ENCODE assay signal across 9 cellular contexts in the genomic region with DNA sequence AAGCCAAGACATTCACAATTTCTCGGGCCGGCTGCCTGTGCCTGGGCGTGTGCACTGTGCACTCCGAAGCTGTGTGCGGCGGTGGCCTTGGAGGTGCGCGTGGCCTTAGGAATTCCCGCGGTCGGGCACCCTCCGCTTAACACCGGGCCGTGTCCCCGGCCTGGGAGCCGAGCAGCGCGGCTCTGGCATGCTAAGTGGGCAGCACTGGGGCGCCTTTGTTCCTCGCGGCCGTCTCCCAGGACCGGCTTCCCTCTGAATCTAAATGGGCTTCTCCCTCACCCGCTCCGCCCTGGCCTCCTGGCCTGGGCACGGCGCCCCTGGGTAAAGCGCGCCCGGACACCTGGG. TPM values are rescaled to one million over a fixed set of nuclear protein-coding genes. Genes with fewer than 3 reads are reported as not detected.
DNase-seq lines count a peak whose midpoint lies in the region; ATAC-seq and TF ChIP-seq lines count a peak whose summit lies in the region.
"Had no signal": no experiment of that assay in that cellular context is flagged by ENCODE, and none has a peak within 500 bp of the region (broad histone marks: within the 10 kb centered on the region; RNA-seq: fewer than 3 reads in every experiment).

No MANE protein-coding gene starts in this region.

- in situ Hi-C loops in astrocyte of the spinal cord (cut with HindIII; ENCODE audit: low sequenced_read_pairs) = no loop called here

- H3K9me3 ChIP-seq in HUES64 (ENCODE audit: insufficient read depth, low read depth, low read length) = no peaks in the 10 kb centered on the region

- H3K36me3 ChIP-seq in HUES64 (ENCODE audit: insufficient read depth, low read length) = no peaks in the 10 kb centered on the region

- peak; percentile 4 for DNase-seq in astrocyte of the spinal cord (ENCODE audit: low read depth, low spot score)
- DNase-seq in iPS-NIHi7 (ENCODE audit: extremely low spot score) = peak; percentile 59
- peak in 45 of 49 donors; percentile 13 to 84 (median 70) for DNase-seq in substantia nigra (lab: John Stamatoyannopoulos, UW)
- DNase-seq in activated CD4-positive, alpha-beta T cell treated with anti-CD3 and anti-CD28 coated beads, Interleukin-2, amount 50 U/mL, for 1 hour = no peak
- no peak for DNase-seq in activated naive CD4-positive, alpha-beta T cell (lab: John Stamatoyannopoulos, UW)
- DNase-seq: activated T-cell treated with anti-CD3 and anti-CD28 coated beads, Interleukin-2, amount 50 U/mL, for 4 hours had no signal

- ATAC-seq in GM21825 (IDR thresholded peaks at IDR 0.05; ENCODE audit: unreplicated experiment) = no peak
- no peak for ATAC-seq in GM21786 (IDR thresholded peaks at IDR 0.05; ENCODE audit: unreplicated experiment)

- 2% methylated on average over 30 of the region's 30 CpGs for WGBS in HUES64

- H3K9ac ChIP-seq in HUES64 (ENCODE audit: low read depth, low read length) = peak overlapping the region; percentile 92

- H3K27ac ChIP-seq in HUES64 (ENCODE audit: low read depth, low read length) = no peak overlapping the region
- H3K27ac ChIP-seq in substantia nigra (ENCODE audit: low read depth, low read length, poor library complexity, severe bottlenecking) = peak overlapping the region; percentile 74

- H3K4me3 ChIP-seq in HUES64 (ENCODE audit: low read length) (peak overlapping the region; percentile 71), astrocyte of the spinal cord (ENCODE audit: low read depth, low read length) (peak overlapping the region; percentile 55)

- H3K4me1 ChIP-seq in HUES64 (ENCODE audit: insufficient read depth, low read length) = peaks cover 7% of the 10 kb centered on the region; the same call in 1 of the 2 replicates

- no peak for TF ChIP-seq CTCF in astrocyte of the spinal cord (IDR thresholded peaks at IDR 0.05; ENCODE audit: low read depth, low read length)

- H3K27me3 ChIP-seq in HUES64 (ENCODE audit: insufficient read depth, low read length) = peaks cover 38% of the 10 kb centered on the region

RNA-seq across cellular contexts. Expression of a gene that starts 0.5 kb away (rescaled TPM):
- 8.4 TPM for polyA plus RNA-seq in HUES64 (2013, experiment 1 of 2)
- 10.1 TPM for polyA plus RNA-seq in HUES64 (2013, experiment 2 of 2)

Comparison
In these comparisons a context has a peak if more than half of its experiments do, and no peak if none do; other contexts are left out.
1. DNase-seq: peak in astrocyte of the spinal cord (single experiment), iPS-NIHi7 (single experiment) and substantia nigra (45 of 49); none in activated CD4-positive, alpha-beta T cell treated with anti-CD3 and anti-CD28 coated beads, Interleukin-2, amount 50 U/mL, for 1 hour (single experiment) and activated naive CD4-positive, alpha-beta T cell (0 of 4).